Comparison of ENCODE assay signal across 8 cellular contexts in the genomic region with DNA sequence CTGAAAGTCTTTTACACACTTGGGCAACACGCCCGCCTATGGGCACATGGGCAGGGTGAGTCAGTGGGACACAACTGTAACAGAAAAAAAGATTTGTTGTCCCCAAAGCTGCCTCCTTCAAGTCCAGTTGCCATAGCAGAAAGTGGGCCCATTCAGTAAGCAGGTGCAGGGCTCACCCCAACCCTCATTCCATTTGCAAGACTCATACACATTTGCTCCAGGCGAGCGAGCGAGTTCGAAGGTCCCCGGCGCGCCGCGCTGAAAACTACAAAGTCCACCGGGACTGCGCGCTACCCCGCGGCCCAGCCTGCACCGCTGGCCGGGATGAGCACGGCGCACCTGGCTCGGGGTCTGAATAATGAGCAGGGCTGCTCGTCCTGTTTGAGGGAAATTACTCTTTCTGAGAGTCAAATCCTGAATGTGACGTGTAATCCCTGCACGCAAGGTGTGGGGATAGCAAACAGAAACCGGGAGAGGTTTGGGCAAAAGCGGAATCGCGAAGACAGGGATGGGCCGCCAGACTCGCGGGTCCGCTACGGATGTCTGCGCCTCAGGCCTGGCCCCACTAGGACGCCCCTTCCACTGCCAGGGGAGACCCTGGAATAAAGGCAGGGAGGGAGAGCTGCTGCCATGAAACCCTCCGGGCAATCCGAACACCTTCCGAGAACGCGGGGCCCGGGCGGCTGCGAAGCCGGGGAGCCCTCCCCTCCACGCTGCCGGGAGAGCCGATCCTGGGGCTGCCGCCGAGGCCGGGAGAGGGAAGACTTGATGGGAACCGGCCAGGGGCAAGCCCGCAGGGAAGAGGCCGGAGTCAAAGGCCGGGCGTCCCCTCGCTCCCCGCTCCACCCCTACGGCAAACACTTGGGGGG. TPM values are rescaled to one million over a fixed set of nuclear protein-coding genes. Genes with fewer than 3 reads are reported as not detected.
DNase-seq lines count a peak whose midpoint lies in the region; ATAC-seq and TF ChIP-seq lines count a peak whose summit lies in the region.

No MANE protein-coding gene starts in this region.

- H2BK120ac ChIP-seq in mesenchymal stem cell (ENCODE audit: low read depth, low read length) = no peak overlapping the region

- H2BK12ac ChIP-seq in mesenchymal stem cell (ENCODE audit: low read length in 2 of 2) = no peak overlapping the region

- no peak overlapping the region for H3K27ac ChIP-seq in BLaER1 treated with 17β-estradiol and CSF1 and Interleukin-3, amounts not matched to agents 10 nM and 100 nM
- no peak overlapping the region for H3K27ac ChIP-seq in mesenchymal stem cell (ENCODE audit: low read length, poor library complexity, severe bottlenecking)
- H3K27ac ChIP-seq in thyroid gland = peak overlapping the region; percentile 82

- peaks cover 5% of the 10 kb centered on the region for H3K4me1 Mint-ChIP-seq in dendritic cell treated with granulocyte-macrophage colony-stimulating factor and Interleukin-4, amounts not matched to agents 40 ng/mL and 50 ng/mL, for 4 days (ENCODE audit: low read depth)
- H3K4me1 Mint-ChIP-seq in activated CD8-positive, alpha-beta memory T cell treated with anti-CD3 and anti-CD28 coated beads, Interleukin-2, amount 10 ng/mL, durations not matched to agents 7 days and 5 days = peaks cover 7% of the 10 kb centered on the region

- no peak overlapping the region for H4K91ac ChIP-seq in mesenchymal stem cell (ENCODE audit: low read length)

- H3K9ac ChIP-seq in BLaER1 treated with 17β-estradiol and CSF1 and Interleukin-3, amounts not matched to agents 10 nM and 100 nM = peak overlapping the region in 3 of 11 experiments; percentile 8 to 41 (median 23); a peak in 2 of 22 replicates
- peak overlapping the region; percentile 38 for H3K9ac ChIP-seq in mesenchymal stem cell (ENCODE audit: low read length)

- peak overlapping the region; percentile 87 to 97 (median 94) for H3K4me2 ChIP-seq in BLaER1 treated with 17β-estradiol and CSF1 and Interleukin-3, amounts not matched to agents 10 nM and 100 nM
- H3K4me2 ChIP-seq in mesenchymal stem cell (ENCODE audit: low read length, poor library complexity, severe bottlenecking) = peak overlapping the region; percentile 87

- WGBS in mesenchymal stem cell = 1% methylated on average over 48 of the region's 58 CpGs
- 2 to 6% methylated on average over 25 to 36 of the region's 58 CpGs for WGBS in thyroid gland, 2 donors

- no peak overlapping the region for H4K8ac ChIP-seq in mesenchymal stem cell (ENCODE audit: low read length)

- no peak overlapping the region for H2AK5ac ChIP-seq in mesenchymal stem cell (ENCODE audit: low read length, severe bottlenecking)

- DNase-seq in M059J (ENCODE audit: low read depth) (peak; percentile 53), mesenchymal stem cell (peak; percentile 11), thyroid gland (peak; percentile 61 to 70), ureter (ENCODE audit: low spot score) (no peak), mesenteric fat pad (ENCODE audit: low spot score) (no peak)
- DNase-seq in activated CD8-positive, alpha-beta memory T cell treated with anti-CD3 and anti-CD28 coated beads, Interleukin-2, amount 10 ng/mL, durations not matched to agents 7 days and 5 days = no peak

- H3K79me1 ChIP-seq in mesenchymal stem cell (replicated peaks; ENCODE audit: low read length, poor library complexity, severe bottlenecking) = no peaks in the 10 kb centered on the region

- H3K4me3 Mint-ChIP-seq in dendritic cell treated with granulocyte-macrophage colony-stimulating factor and Interleukin-4, amounts not matched to agents 40 ng/mL and 50 ng/mL, for 4 days = peak overlapping the region; percentile 23
- H3K4me3 Mint-ChIP-seq in activated CD8-positive, alpha-beta memory T cell treated with anti-CD3 and anti-CD28 coated beads, Interleukin-2, amount 10 ng/mL, durations not matched to agents 7 days and 5 days = no peak overlapping the region

- TF ChIP-seq CTCF in thyroid gland (IDR thresholded peaks at IDR 0.05) = no peak

- no peaks in the 10 kb centered on the region for H3K36me3 Mint-ChIP-seq in dendritic cell treated with granulocyte-macrophage colony-stimulating factor and Interleukin-4, amounts not matched to agents 40 ng/mL and 50 ng/mL, for 4 days (ENCODE audit: low read depth)
- H3K36me3 Mint-ChIP-seq in activated CD8-positive, alpha-beta memory T cell treated with anti-CD3 and anti-CD28 coated beads, Interleukin-2, amount 10 ng/mL, durations not matched to agents 7 days and 5 days = no peaks in the 10 kb centered on the region

- H2BK5ac ChIP-seq in mesenchymal stem cell (ENCODE audit: low read depth, low read length, poor library complexity, severe bottlenecking) = no peak overlapping the region

- CTCF ChIA-PET in activated CD8-positive, alpha-beta memory T cell treated with anti-CD3 and anti-CD28 coated beads, Interleukin-2, amount 10 ng/mL, durations not matched to agents 7 days and 5 days (lab: Charles Lee) = no interaction called here

- no peak overlapping the region for H3K23ac ChIP-seq in mesenchymal stem cell (ENCODE audit: low read length in 2 of 2)

- H3K4me3 ChIP-seq in BLaER1 treated with 17β-estradiol and CSF1 and Interleukin-3, amounts not matched to agents 10 nM and 100 nM = peak overlapping the region; percentile 51 to 71 (median 60)
- H3K4me3 ChIP-seq in mesenchymal stem cell (ENCODE audit: insufficient read depth in 1 of 2, low read depth in 1 of 2, low read length in 2 of 2) (peak overlapping the region; percentile 28 to 78), thyroid gland (replicated peaks in 1 of 3) (peak overlapping the region; percentile 41 to 79 (median 60))

- peaks cover 0 to 26% (median 13%) of the 10 kb centered on the region in 11 experiments; a peak in 16 of 22 replicates for H4K20me1 ChIP-seq in BLaER1 treated with 17β-estradiol and CSF1 and Interleukin-3, amounts not matched to agents 10 nM and 100 nM

- no peak overlapping the region for H3K18ac ChIP-seq in mesenchymal stem cell (ENCODE audit: low read depth in 1 of 2, low read length in 2 of 2)

- no peak overlapping the region for H2BK15ac ChIP-seq in mesenchymal stem cell (ENCODE audit: low read depth, poor library complexity, severe bottlenecking)

- H2AFZ ChIP-seq in mesenchymal stem cell (ENCODE audit: low read depth, low read length) = no peak overlapping the region

- intact Hi-C loops in dendritic cell treated with granulocyte-macrophage colony-stimulating factor and Interleukin-4, amounts not matched to agents 40 ng/mL and 50 ng/mL, for 4 days (cut with micrococcal nuclease) = no loop called here
- intact Hi-C loops in thyroid gland (cut with DNase I) = no loop called here

- H3K27me3 ChIP-seq in BLaER1 treated with 17β-estradiol and CSF1 and Interleukin-3, amounts not matched to agents 10 nM and 100 nM = peaks cover 60 to 79% (median 73%) of the 10 kb centered on the region in 11 experiments
- H3K27me3 ChIP-seq in mesenchymal stem cell (ENCODE audit: control insufficient read depth in 1 of 2, insufficient read depth in 1 of 2, low read length in 2 of 2) = peaks cover 52 to 59% of the 10 kb centered on the region in 2 experiments
- H3K27me3 ChIP-seq in thyroid gland = no peaks in the 10 kb centered on the region

- no peaks in the 10 kb centered on the region for H3K9me3 Mint-ChIP-seq in dendritic cell treated with granulocyte-macrophage colony-stimulating factor and Interleukin-4, amounts not matched to agents 40 ng/mL and 50 ng/mL, for 4 days
- H3K9me3 Mint-ChIP-seq in activated CD8-positive, alpha-beta memory T cell treated with anti-CD3 and anti-CD28 coated beads, Interleukin-2, amount 10 ng/mL, durations not matched to agents 7 days and 5 days (ENCODE audit: low read depth) = no peaks in the 10 kb centered on the region

- no peak overlapping the region for H3K4ac ChIP-seq in mesenchymal stem cell (ENCODE audit: low read depth in 1 of 2, low read length in 2 of 2)

- peak in 1 of 2 donors; percentile 42 for TF ChIP-seq POLR2A in thyroid gland (IDR thresholded peaks at IDR 0.05)

- H3K27ac Mint-ChIP-seq in dendritic cell treated with granulocyte-macrophage colony-stimulating factor and Interleukin-4, amounts not matched to agents 40 ng/mL and 50 ng/mL, for 4 days = no peak overlapping the region
- H3K27ac Mint-ChIP-seq in activated CD8-positive, alpha-beta memory T cell treated with anti-CD3 and anti-CD28 coated beads, Interleukin-2, amount 10 ng/mL, durations not matched to agents 7 days and 5 days = no peak overlapping the region

- H3K14ac ChIP-seq in mesenchymal stem cell (ENCODE audit: low read length in 2 of 2) = no peak overlapping the region

- no peak for ATAC-seq in activated CD8-positive, alpha-beta memory T cell treated with anti-CD3 and anti-CD28 coated beads, Interleukin-2, amount 10 ng/mL, durations not matched to agents 7 days and 5 days

- peaks cover 64% of the 10 kb centered on the region for H3K27me3 Mint-ChIP-seq in dendritic cell treated with granulocyte-macrophage colony-stimulating factor and Interleukin-4, amounts not matched to agents 40 ng/mL and 50 ng/mL, for 4 days
- peaks cover 45% of the 10 kb centered on the region for H3K27me3 Mint-ChIP-seq in activated CD8-positive, alpha-beta memory T cell treated with anti-CD3 and anti-CD28 coated beads, Interleukin-2, amount 10 ng/mL, durations not matched to agents 7 days and 5 days

- peaks cover 7 to 14% (median 11%) of the 10 kb centered on the region in 10 experiments for H3K4me1 ChIP-seq in BLaER1 treated with 17β-estradiol and CSF1 and Interleukin-3, amounts not matched to agents 10 nM and 100 nM
- H3K4me1 ChIP-seq in mesenchymal stem cell (ENCODE audit: control insufficient read depth, insufficient read depth, low read depth, low read length) = peaks cover 20% of the 10 kb centered on the region
- peaks cover 8 to 13% of the 10 kb centered on the region in 2 donors for H3K4me1 ChIP-seq in thyroid gland

- no peaks in the 10 kb centered on the region for H3K36me3 ChIP-seq in BLaER1 treated with 17β-estradiol and CSF1 and Interleukin-3, amounts not matched to agents 10 nM and 100 nM
- H3K36me3 ChIP-seq in mesenchymal stem cell (ENCODE audit: control insufficient read depth in 1 of 2, insufficient read depth in 2 of 2, low read depth in 1 of 2, low read length in 2 of 2) (no peaks in the 10 kb centered on the region), thyroid gland (no peaks in the 10 kb centered on the region)

- peaks cover 0 to 11% (median 0%) of the 10 kb centered on the region in 11 experiments; a peak in 3 of 22 replicates for H3K9me3 ChIP-seq in BLaER1 treated with 17β-estradiol and CSF1 and Interleukin-3, amounts not matched to agents 10 nM and 100 nM (replicated peaks in 1 of 11)
- H3K9me3 ChIP-seq in mesenchymal stem cell (ENCODE audit: control insufficient read depth, low read length) (no peaks in the 10 kb centered on the region), thyroid gland (no peaks in the 10 kb centered on the region)

RNA-seq across cellular contexts. Expression of gene COBL, which starts 1.0 kb away (rescaled TPM):
- total RNA-seq in M059J (2014; rRNA removed; shearing (Covaris generic)) = 0.10 TPM in 1 of 2 replicates, not detected in the other
- polyA plus RNA-seq in mesenchymal stem cell (2013, experiment 1 of 2) = 0.03 TPM
- polyA plus RNA-seq in mesenchymal stem cell (2013, experiment 2 of 2) = 0.03 TPM
- total RNA-seq in thyroid gland (10 to 100 TPM; 14.3 to 19.3 (median 15.9) TPM), ureter (1.3 TPM), mesenteric fat pad (9.2 TPM)
- total RNA-seq in activated CD8-positive, alpha-beta memory T cell treated with anti-CD3 and anti-CD28 coated beads, Interleukin-2, amount 10 ng/mL, durations not matched to agents 7 days and 5 days = not detected

Comparison
In these comparisons a context has a peak if more than half of its experiments do, and no peak if none do; other contexts are left out.
1. H3K27ac ChIP-seq: peak in thyroid gland (3 of 3); none in BLaER1 treated with 17β-estradiol and CSF1 and Interleukin-3, amounts not matched to agents 10 nM and 100 nM (0 of 11) and mesenchymal stem cell (single experiment).
2. DNase-seq: peak in M059J (single experiment), mesenchymal stem cell (single experiment) and thyroid gland (2 of 2); none in ureter (single experiment), activated CD8-positive, alpha-beta memory T cell treated with anti-CD3 and anti-CD28 coated beads, Interleukin-2, amount 10 ng/mL, durations not matched to agents 7 days and 5 days (single experiment) and mesenteric fat pad (single experiment).
3. Peak in every context shown above with its lines, with median percentiles within 50 percentile points of each other: H3K4me3 ChIP-seq.